Comparison of ENCODE assay signal across 8 cellular contexts in genomic region chr1:148345617-148346259, GRCh38.
DNase-seq lines count a peak whose midpoint lies in the region; ATAC-seq, FAIRE-seq and TF ChIP-seq lines count a peak whose summit lies in the region.
"Not testable (repeated sequence)": the region's sequence is repeated elsewhere in the genome, so short reads cannot be mapped to it uniquely, and the experiment has no call there.

No MANE protein-coding gene starts in this region.

- in situ Hi-C loops in G401 (cut with HindIII; ENCODE audit: low sequenced_read_pairs): not testable (repeated sequence)

- WGBS in hepatocyte (ENCODE audit: low lambda C conversion rate, missing lambda C conversion rate): 0% methylated on average over 3 of the region's 3 CpGs
- WGBS in pancreas, 2 donors: 2 to 3% methylated on average over 3 of the region's 3 CpGs

- H3K27me3 ChIP-seq in Peyer's patch, pancreas: not testable (repeated sequence)
- H3K27me3 ChIP-seq in hepatocyte: peaks cover 23% of the 10 kb centered on the region

- H3K27me3 Mint-ChIP-seq in chondrocyte (ENCODE audit: low read depth): peaks cover 19% of the 10 kb centered on the region

- H3K9me3 Mint-ChIP-seq in chondrocyte (ENCODE audit: low read depth): not testable (repeated sequence)

- not testable (repeated sequence) for ATAC-seq in pancreas

- H2AFZ ChIP-seq in hepatocyte: not testable (repeated sequence)

- H3K36me3 ChIP-seq in Peyer's patch; hepatocyte (replicated peaks; ENCODE audit: insufficient read depth, low read depth); pancreas: not testable (repeated sequence)

- not testable (repeated sequence) for TF ChIP-seq POLR2A in Peyer's patch (IDR thresholded peaks at IDR 0.05)

- not testable (repeated sequence) for H3K79me2 ChIP-seq in hepatocyte

- H3K4me3 ChIP-seq in Jurkat, Clone E6-1 (ENCODE audit: low read length); Peyer's patch; hepatocyte; pancreas: not testable (repeated sequence)

- intact Hi-C loops in pancreas (cut with DNase I): not testable (repeated sequence)

- H3K4me1 ChIP-seq in Peyer's patch; hepatocyte (ENCODE audit: insufficient read depth); pancreas: not testable (repeated sequence)

- FAIRE-seq in pancreas (lab: Jason Lieb, UNC): not testable (repeated sequence)

- not testable (repeated sequence) for H3K4me3 Mint-ChIP-seq in chondrocyte (ENCODE audit: unreplicated experiment)

- not testable (repeated sequence) for H3K4me2 ChIP-seq in hepatocyte

- not testable (repeated sequence) for H3K36me3 Mint-ChIP-seq in chondrocyte (ENCODE audit: low read depth)

- H3K9me3 ChIP-seq in Peyer's patch; hepatocyte (ENCODE audit: low read depth); pancreas: not testable (repeated sequence)

- not testable (repeated sequence) for H4K20me1 ChIP-seq in hepatocyte (ENCODE audit: insufficient read depth, poor library complexity, severe bottlenecking)

- H3K27ac Mint-ChIP-seq in chondrocyte (ENCODE audit: unreplicated experiment): peak overlapping the region; percentile 72

- not testable (repeated sequence) for H3K4me1 Mint-ChIP-seq in chondrocyte (ENCODE audit: low read depth)

- H3K27ac ChIP-seq in Peyer's patch, pancreas: not testable (repeated sequence)
- H3K27ac ChIP-seq in hepatocyte: peak overlapping the region; percentile 42

- DNase-seq in A172 (ENCODE audit: low spot score) (peak; percentile 32), G401 (ENCODE audit: low spot score) (peak; percentile 27), Peyer's patch (peak in 1 of 3 donors; percentile 66), hepatocyte (ENCODE audit: low spot score) (peak; percentile 55), pancreas (peak in 1 of 6 donors; percentile 20)
- peak; percentile 3 for DNase-seq in Jurkat, Clone E6-1 (ENCODE audit: low read depth, low spot score)
- DNase-seq in activated CD8-positive, alpha-beta memory T cell treated with anti-CD3 and anti-CD28 coated beads, Interleukin-2, amount 50 U/mL, for 4 hours: peak; percentile 31
- DNase-seq in chondrocyte (ENCODE audit: low spot score): not testable (repeated sequence)

- not testable (repeated sequence) for H3K9me2 ChIP-seq in hepatocyte (replicated peaks; ENCODE audit: insufficient read depth)

- TF ChIP-seq CTCF in Peyer's patch (IDR thresholded peaks at IDR 0.05) (peak in 4 of 6 experiments; percentile 33 to 50 (median 46)), chondrocyte (IDR thresholded peaks at IDR 0.05) (peak; percentile 81), hepatocyte (IDR thresholded peaks at IDR 0.05; ENCODE audit: poor library complexity) (peak; percentile 63), pancreas (IDR thresholded peaks at IDR 0.05) (peak in 3 of 4 donors; percentile 6 to 30 (median 27))

Comparison
In these comparisons a context has a peak if more than half of its experiments do, and no peak if none do; other contexts are left out.
1. CTCF ChIP-seq: peak in every context shown above with its lines; median percentile 81 in chondrocyte; 63 in hepatocyte; 46 in Peyer's patch; 27 in pancreas.